26 cellular contexts compared by ENCODE assay signal in the genomic region with DNA sequence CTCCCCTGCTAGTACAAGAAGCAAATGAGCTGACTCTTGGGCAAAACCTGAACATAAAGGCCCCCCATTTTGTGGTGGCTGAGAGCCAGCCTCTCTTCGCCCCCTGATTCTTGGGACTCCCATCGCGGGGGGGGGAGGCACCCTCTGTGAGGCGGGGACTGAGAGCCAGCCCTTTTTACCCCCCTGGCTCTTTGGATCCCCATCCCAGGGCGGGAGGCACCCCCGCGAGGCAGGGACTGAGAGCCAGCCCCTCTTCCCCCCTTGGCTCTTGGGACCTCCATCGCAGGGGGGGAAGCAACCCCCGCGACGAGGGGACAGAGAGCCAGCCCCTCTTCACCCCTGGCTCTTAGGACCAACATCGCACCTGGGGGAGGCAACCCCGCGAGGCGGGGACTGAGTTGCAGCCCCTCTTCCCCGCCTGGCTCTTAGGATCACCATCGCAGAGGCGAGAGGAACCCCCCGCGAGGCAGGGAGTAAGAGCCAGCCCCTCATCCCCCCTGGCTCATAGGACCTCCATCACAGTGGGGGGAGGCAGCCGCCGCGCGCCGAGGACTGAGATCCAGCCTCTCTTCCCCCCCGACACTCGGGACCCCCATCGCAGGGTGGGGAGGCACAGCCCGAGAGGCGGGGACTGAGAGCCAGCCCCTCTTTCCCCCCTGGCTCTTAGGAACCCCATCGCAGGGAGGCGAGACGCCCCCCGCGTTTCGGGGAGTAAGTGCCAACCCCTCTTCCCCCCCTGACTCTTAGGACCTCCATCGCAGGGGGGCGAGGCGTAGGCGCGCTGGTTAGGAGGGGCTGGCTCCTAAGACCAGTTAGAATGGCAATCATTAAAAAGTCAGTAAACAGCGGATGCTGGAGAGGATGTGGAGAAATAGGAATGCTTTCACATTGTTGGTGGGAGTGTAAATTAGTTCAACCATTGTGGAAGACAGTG.
"Had no signal": no experiment of that assay in that cellular context is flagged by ENCODE, and none has a peak within 500 bp of the region (broad histone marks: within the 10 kb centered on the region; RNA-seq: fewer than 3 reads in every experiment).

No MANE protein-coding gene starts in this region.

- H3K27me3 Mint-ChIP-seq: memory B cell, type B pancreatic cell had no signal

- DNase-seq: cerebellar nuclear complex; colonic mucosa; dermis blood vessel endothelial cell; effector CD4-positive, alpha-beta T cell; endodermal cell; erythroblast; foreskin melanocyte; head of caudate nucleus; midbrain; nephron progenitor cell; ovary; sigmoid colon; stimulated activated CD4-positive, alpha-beta T cell treated with anti-CD3 and anti-CD28 coated beads, Interleukin-2, amount 100 ng/mL, for 24 hours; stimulated activated CD4-positive, alpha-beta T cell treated with anti-CD3 and anti-CD28 coated beads, Interleukin-4, amount 100 ng/mL, for 4 hours; stimulated activated naive CD4-positive, alpha-beta T cell; thyroid gland had no signal

- H3K27me3 ChIP-seq: colonic mucosa, hepatocyte, neutrophil, ovary, right atrium auricular region, sigmoid colon, suprapubic skin, thyroid gland, vagina had no signal

- H3K27ac ChIP-seq: colonic mucosa, hepatocyte, neutrophil, ovary, right atrium auricular region, sigmoid colon, skin epidermis, suprapubic skin, thyroid gland, vagina had no signal

- H3K27ac Mint-ChIP-seq: endodermal cell, memory B cell, nephron progenitor cell, type B pancreatic cell had no signal

- H3K36me3 Mint-ChIP-seq: memory B cell, type B pancreatic cell had no signal

- H3K4me3 Mint-ChIP-seq: endodermal cell, memory B cell, nephron progenitor cell, type B pancreatic cell had no signal

- H3K9me3 ChIP-seq: ovary, right atrium auricular region, thyroid gland, vagina had no signal

- H3K4me1 ChIP-seq: colonic mucosa, right atrium auricular region, sigmoid colon, suprapubic skin, thyroid gland, vagina had no signal

- H3K4me1 Mint-ChIP-seq: endodermal cell, memory B cell, nephron progenitor cell had no signal

- H3K36me3 ChIP-seq: colonic mucosa, neutrophil, ovary, right atrium auricular region, sigmoid colon, suprapubic skin, thyroid gland, vagina had no signal

- ATAC-seq: left lobe of liver had no signal

- FAIRE-seq: endothelial cell of umbilical vein had no signal

- H3K4me3 ChIP-seq: colonic mucosa, hepatocyte, ovary, right atrium auricular region, sigmoid colon, skin epidermis, suprapubic skin, thyroid gland, vagina had no signal
